ENCODE assay signal across 1 cellular context in the genomic region with DNA sequence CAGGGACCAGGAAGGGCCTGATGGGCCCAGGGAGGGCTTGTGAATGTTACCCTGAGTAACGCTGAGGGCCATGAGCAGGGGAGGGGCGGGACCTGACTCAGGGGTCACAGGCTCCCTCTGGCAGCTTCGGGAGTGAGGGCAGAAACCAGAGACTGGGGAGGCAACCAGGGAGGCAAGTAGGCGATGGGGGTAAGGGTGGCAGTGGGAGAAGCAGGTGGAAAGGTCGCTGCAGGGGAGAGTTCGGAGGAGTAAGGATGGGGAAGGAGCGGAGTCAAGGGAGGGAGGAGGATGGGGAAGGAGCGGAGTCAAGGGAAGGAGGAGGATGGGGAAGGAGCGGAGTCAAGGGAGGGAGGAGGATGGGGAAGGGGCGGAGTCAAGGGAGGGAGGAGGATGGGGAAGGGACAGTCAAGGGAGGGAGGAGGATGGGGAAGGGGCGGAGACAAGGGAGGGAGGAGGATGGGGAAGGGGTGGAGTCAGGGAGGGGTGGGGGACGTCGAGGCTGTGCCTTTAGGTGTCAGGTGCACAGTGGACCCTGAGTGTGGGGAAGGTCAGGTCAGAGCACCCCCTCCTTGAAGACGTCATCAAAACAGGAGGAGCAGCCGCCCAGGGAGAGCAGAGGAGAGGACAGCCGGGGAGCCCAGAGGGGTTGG.
A peak's percentile ranks its signal among the peaks of the same experiment; 100 is the strongest.
TF ChIP-seq lines count a peak whose summit lies in the region.

No MANE protein-coding gene starts in this region.

TF ChIP-seq in H1, 55 proteins besides CTCF, POLR2A, EP300 and RAD21:
- peak; percentile 28 for TF ChIP-seq KDM4A (IDR thresholded peaks at IDR 0.05; ENCODE audit: low read depth, low read length, severe bottlenecking)
- no peak for TF ChIP-seq POU5F1 (IDR thresholded peaks at IDR 0.05; ENCODE audit: low read depth, low read length)
- no peak for TF ChIP-seq PHF8 (conservative IDR thresholded peaks at IDR 0.05; ENCODE audit: low read depth, low read length)
- peak; percentile 59; the same call in 1 of the 2 replicates for TF ChIP-seq EGR1 (IDR thresholded peaks at IDR 0.05; ENCODE audit: borderline replicate concordance, low read depth, low read length)
- no peak for TF ChIP-seq SIRT6 (IDR thresholded peaks at IDR 0.05; ENCODE audit: low read length)
- no peak for TF ChIP-seq NRF1 (IDR thresholded peaks at IDR 0.05; ENCODE audit: low read depth, low read length)
- no peak for TF ChIP-seq YY1 (IDR thresholded peaks at IDR 0.05; ENCODE audit: low read depth, low read length)
- peak; percentile 43; the same call in 1 of the 2 replicates for TF ChIP-seq SP1 (IDR thresholded peaks at IDR 0.05; ENCODE audit: low read depth, low read length)
- TF ChIP-seq MAFK (IDR thresholded peaks at IDR 0.05; ENCODE audit: low read depth, low read length): no peak
- no peak for TF ChIP-seq E2F6 (IDR thresholded peaks at IDR 0.05)
- TF ChIP-seq CHD2 (IDR thresholded peaks at IDR 0.05; ENCODE audit: low read length): no peak
- TF ChIP-seq SP2 (IDR thresholded peaks at IDR 0.05; ENCODE audit: low read length): no peak
- TF ChIP-seq RBBP5 (IDR thresholded peaks at IDR 0.05; ENCODE audit: borderline replicate concordance, low read depth, low read length): 0 out of 2 replicates have a peak, but pooled peaks have one; percentile 29
- TF ChIP-seq RNF2 (IDR thresholded peaks at IDR 0.05; ENCODE audit: borderline replicate concordance, low read depth, low read length, missing control alignments, poor library complexity, severe bottlenecking): no peak
- TF ChIP-seq ASH2L (IDR thresholded peaks at IDR 0.05; ENCODE audit: low read length): peak; percentile 35
- peak; percentile 45; the same call in 1 of the 2 replicates for TF ChIP-seq CREB1 (IDR thresholded peaks at IDR 0.05)
- TF ChIP-seq RFX5 (IDR thresholded peaks at IDR 0.05; ENCODE audit: borderline replicate concordance, low read depth, low read length): no peak
- TF ChIP-seq ZNF274 (IDR thresholded peaks at IDR 0.05; ENCODE audit: borderline replicate concordance, extremely low read depth, low read length): no peak
- TF ChIP-seq TCF12 (IDR thresholded peaks at IDR 0.05; ENCODE audit: low read depth, low read length): no peak
